ENCODE assay signal across 14 cellular contexts in the genomic region with DNA sequence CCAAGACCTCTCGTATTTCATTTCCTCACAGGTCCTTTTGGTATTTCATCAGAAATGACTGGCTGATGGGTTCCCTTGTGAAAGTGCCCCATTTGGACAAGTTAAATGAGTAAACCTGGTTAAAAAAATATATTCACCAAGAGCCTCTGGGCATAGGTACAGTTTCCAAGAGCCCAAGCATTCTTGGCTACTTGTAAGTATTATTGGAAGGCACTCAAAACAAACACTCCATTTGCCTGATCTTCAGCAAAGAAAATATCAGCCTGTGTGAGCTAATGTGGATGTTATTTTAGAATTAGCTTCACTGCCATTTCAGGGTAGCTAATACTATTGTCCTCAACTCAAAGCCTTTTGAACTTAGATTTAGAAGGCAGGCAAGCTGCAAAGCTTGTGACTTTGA.
DNase-seq lines count a peak whose midpoint lies in the region; TF ChIP-seq lines count a peak whose summit lies in the region.
"Had no signal": no experiment of that assay in that cellular context is flagged by ENCODE, and none has a peak within 500 bp of the region (broad histone marks: within the 10 kb centered on the region; RNA-seq: fewer than 3 reads in every experiment).

No MANE protein-coding gene starts in this region.

- H3K14ac ChIP-seq in neuronal stem cell (ENCODE audit: low read length): no peak overlapping the region

- no CpG with 5 or more reads among the region's 1 CpG for WGBS in neuronal stem cell (ENCODE audit: extremely low coverage in 2 of 2, insufficient read length in 2 of 2, insufficient replicate concordance in 1 of 2), 2 donors

- TF ChIP-seq CTCF in epithelial cell of esophagus (IDR thresholded peaks at IDR 0.05; ENCODE audit: insufficient read depth, low read depth, low read length, missing control alignments) (no peak), Peyer's patch (IDR thresholded peaks at IDR 0.05) (no peak)

- H3K9me3 ChIP-seq in neuronal stem cell (replicated peaks in 1 of 2; ENCODE audit: control insufficient read depth in 2 of 2, insufficient read depth in 1 of 2, low read depth in 1 of 2, low read length in 2 of 2) (no peaks in the 10 kb centered on the region), Peyer's patch (no peaks in the 10 kb centered on the region)

- peak overlapping the region; percentile 12 for H2AFZ ChIP-seq in neuronal stem cell (ENCODE audit: low read length)

- H3K4me3 ChIP-seq in epithelial cell of esophagus (ENCODE audit: low read length) (no peak overlapping the region), neuronal stem cell (ENCODE audit: low read length in 2 of 2) (no peak overlapping the region), Peyer's patch (no peak overlapping the region)
- H3K4me3 ChIP-seq: heart right ventricle had no signal

- no peaks in the 10 kb centered on the region for H3K27me3 ChIP-seq in neuronal stem cell (ENCODE audit: control insufficient read depth in 3 of 3, insufficient read depth in 3 of 3, low read depth in 1 of 3, low read length in 3 of 3)
- H3K27me3 ChIP-seq in Peyer's patch: no peaks in the 10 kb centered on the region

- no peak overlapping the region for H3K4me2 ChIP-seq in neuronal stem cell (ENCODE audit: insufficient read depth, low read length, poor library complexity, severe bottlenecking)

- no peak overlapping the region for H2BK12ac ChIP-seq in neuronal stem cell (ENCODE audit: low read length)

- H3K9ac ChIP-seq in neuronal stem cell (ENCODE audit: low read depth, low read length, poor library complexity): no peak overlapping the region

- H3K4me1 ChIP-seq in neuronal stem cell (ENCODE audit: control insufficient read depth in 2 of 2, insufficient read depth in 1 of 2, low read depth in 1 of 2, low read length in 2 of 2) (no peaks in the 10 kb centered on the region), Peyer's patch (no peaks in the 10 kb centered on the region)

- no peak overlapping the region for H4K91ac ChIP-seq in neuronal stem cell (ENCODE audit: low read depth, low read length, poor library complexity)

- no peak overlapping the region for H2BK15ac ChIP-seq in neuronal stem cell (ENCODE audit: low read length)

- H2BK120ac ChIP-seq in neuronal stem cell (ENCODE audit: low read depth, low read length): no peak overlapping the region

- no peaks in the 10 kb centered on the region for H3K79me1 ChIP-seq in neuronal stem cell (ENCODE audit: low read depth, low read length)

- H3K23ac ChIP-seq in neuronal stem cell (ENCODE audit: low read depth, low read length, poor library complexity): no peak overlapping the region

- no peak overlapping the region for H2BK5ac ChIP-seq in neuronal stem cell (ENCODE audit: low read length)

- H3K18ac ChIP-seq in neuronal stem cell (ENCODE audit: low read length): no peak overlapping the region

- H3K36me3 ChIP-seq in neuronal stem cell (replicated peaks in 1 of 2; ENCODE audit: control insufficient read depth in 2 of 2, insufficient read depth in 2 of 2, low read length in 2 of 2): no peaks in the 10 kb centered on the region
- no peaks in the 10 kb centered on the region for H3K36me3 ChIP-seq in Peyer's patch
- H3K36me3 ChIP-seq: heart right ventricle had no signal

- no peak overlapping the region for H2AK5ac ChIP-seq in neuronal stem cell (ENCODE audit: low read depth, low read length)

- no peak overlapping the region for H3K4ac ChIP-seq in neuronal stem cell (ENCODE audit: low read length)

- DNase-seq in AG20443 (ENCODE audit: low spot score) (peak; percentile 29), NCI-H1105 (lab: John Stamatoyannopoulos, UW) (peak; percentile 1), epithelial cell of esophagus (ENCODE audit: low read depth) (peak; percentile 42), neuronal stem cell (ENCODE audit: low spot score) (no peak), CD1c-positive myeloid dendritic cell (ENCODE audit: extremely low spot score) (no peak), SKM-1 treated with dmso at 0.1 percent for 144 hours (lab: John Stamatoyannopoulos, UW; ENCODE audit: unreplicated experiment) (no peak), NCI-H82 (lab: John Stamatoyannopoulos, UW) (no peak), Peyer's patch (no peak)
- DNase-seq: activated T-cell treated with anti-CD3 and anti-CD28 coated beads, Interleukin-2, amount 50 U/mL, for 4 hours; cerebellar nuclear complex; heart right ventricle; natural killer cell; stimulated activated CD4-positive, alpha-beta T cell treated with anti-CD3 and anti-CD28 coated beads, Interleukin-1b, Interleukin-23, amount 100 ng/mL, for 48 hours; T1000 had no signal

- TF ChIP-seq POLR2A in Peyer's patch (IDR thresholded peaks at IDR 0.05): no peak

- H4K8ac ChIP-seq in neuronal stem cell (ENCODE audit: low read depth, low read length): no peak overlapping the region

- H3K27ac ChIP-seq in neuronal stem cell (replicated peaks; ENCODE audit: low read length) (no peak overlapping the region), Peyer's patch (no peak overlapping the region)
- H3K27ac ChIP-seq: heart right ventricle had no signal

Comparison
In these comparisons a context has a peak if more than half of its experiments do, and no peak if none do; other contexts are left out.
1. DNase-seq: peak in AG20443 (single experiment), NCI-H1105 (single experiment) and epithelial cell of esophagus (single experiment); none in neuronal stem cell (single experiment), CD1c-positive myeloid dendritic cell (single experiment), SKM-1 treated with dmso at 0.1 percent for 144 hours (single experiment), NCI-H82 (single experiment) and Peyer's patch (0 of 3).